9 cellular contexts compared by ENCODE assay signal in genomic region chr4:7844247-7844991, GRCh38.
DNase-seq lines count a peak whose midpoint lies in the region; ATAC-seq and TF ChIP-seq lines count a peak whose summit lies in the region.
"Had no signal": no experiment of that assay in that cellular context is flagged by ENCODE, and none has a peak within 500 bp of the region (broad histone marks: within the 10 kb centered on the region; RNA-seq: fewer than 3 reads in every experiment).

No MANE protein-coding gene starts in this region.

- peak overlapping the region in 1 of 2 experiments; percentile 7 for H2BK12ac ChIP-seq in mesenchymal stem cell (ENCODE audit: low read length in 2 of 2)

- H3K27ac ChIP-seq in dorsolateral prefrontal cortex (peak overlapping the region in 2 of 59 donors; percentile 16 to 18), mesenchymal stem cell (ENCODE audit: low read length, poor library complexity, severe bottlenecking) (peak overlapping the region; percentile 99)
- H3K27ac ChIP-seq: KMS-11 had no signal

- no peaks in the 10 kb centered on the region for H3K9me3 ChIP-seq in mesenchymal stem cell (ENCODE audit: control insufficient read depth, low read length)

- H3K14ac ChIP-seq in mesenchymal stem cell (ENCODE audit: low read length in 2 of 2) = no peak overlapping the region

- H2BK5ac ChIP-seq in mesenchymal stem cell (ENCODE audit: low read depth, low read length, poor library complexity, severe bottlenecking) = no peak overlapping the region

- peak; percentile 35 to 75 (median 60) for TF ChIP-seq CTCF in dorsolateral prefrontal cortex (IDR thresholded peaks at IDR 0.05 in 54 of 56, conservative IDR thresholded peaks at IDR 0.05 in 2 of 56; ENCODE audit: low read depth in 1 of 56, partially characterized antibody in 56 of 56)

- H2AK5ac ChIP-seq in mesenchymal stem cell (ENCODE audit: low read length, severe bottlenecking) = peak overlapping the region; percentile 24

- ATAC-seq in HG02763 (IDR thresholded peaks at IDR 0.05; ENCODE audit: unreplicated experiment) = no peak

- H3K23ac ChIP-seq in mesenchymal stem cell (ENCODE audit: low read length in 2 of 2) = no peak overlapping the region

- H3K4me1 Mint-ChIP-seq in activated CD4-positive, alpha-beta T cell treated with anti-CD3 and anti-CD28 coated beads, Interleukin-2, amount 10 ng/mL, durations not matched to agents 24 days and 14 days = peaks cover 17% of the 10 kb centered on the region

- H3K4ac ChIP-seq in mesenchymal stem cell (ENCODE audit: low read depth in 1 of 2, low read length in 2 of 2) = peak overlapping the region in 1 of 2 experiments; percentile 30

- H3K18ac ChIP-seq in mesenchymal stem cell (ENCODE audit: low read depth in 1 of 2, low read length in 2 of 2) = peak overlapping the region; percentile 21 to 50

- H4K91ac ChIP-seq in mesenchymal stem cell (ENCODE audit: low read length) = peak overlapping the region; percentile 64

- H3K36me3 Mint-ChIP-seq in activated CD4-positive, alpha-beta T cell treated with anti-CD3 and anti-CD28 coated beads, Interleukin-2, amount 10 ng/mL, durations not matched to agents 24 days and 14 days (ENCODE audit: low read depth) = peaks cover 27% of the 10 kb centered on the region

- H3K9ac ChIP-seq in mesenchymal stem cell (ENCODE audit: low read length) = peak overlapping the region; percentile 91
- H3K9ac ChIP-seq: KMS-11 had no signal

- H4K8ac ChIP-seq in mesenchymal stem cell (ENCODE audit: low read length) = peak overlapping the region; percentile 29

- peaks cover 28 to 38% of the 10 kb centered on the region in 2 experiments for H3K36me3 ChIP-seq in mesenchymal stem cell (ENCODE audit: control insufficient read depth in 1 of 2, insufficient read depth in 2 of 2, low read depth in 1 of 2, low read length in 2 of 2)

- intact Hi-C loops in activated CD4-positive, alpha-beta T cell treated with anti-CD3 and anti-CD28 coated beads, Interleukin-2, amount 10 ng/mL, durations not matched to agents 24 days and 14 days (cut with micrococcal nuclease) = loop anchor here (1.0 kb wide), 2 partner anchors 11 to 143 kb away; no protein-coding TSS in a partner anchor
- intact Hi-C loops in dorsolateral prefrontal cortex (cut with DNase I) = loop anchor here in 1 of 2 donors (10.0 kb wide), 1 partner anchor 90 kb away; the partner anchor contains the start of gene AFAP1

- no peak overlapping the region for H3K4me3 Mint-ChIP-seq in activated CD4-positive, alpha-beta T cell treated with anti-CD3 and anti-CD28 coated beads, Interleukin-2, amount 10 ng/mL, durations not matched to agents 24 days and 14 days

- no peaks in the 10 kb centered on the region for H3K27me3 Mint-ChIP-seq in activated CD4-positive, alpha-beta T cell treated with anti-CD3 and anti-CD28 coated beads, Interleukin-2, amount 10 ng/mL, durations not matched to agents 24 days and 14 days

- H3K79me1 ChIP-seq in mesenchymal stem cell (replicated peaks; ENCODE audit: low read length, poor library complexity, severe bottlenecking) = peaks cover 20% of the 10 kb centered on the region

- no peaks in the 10 kb centered on the region for H3K27me3 ChIP-seq in dorsolateral prefrontal cortex
- no peaks in the 10 kb centered on the region for H3K27me3 ChIP-seq in mesenchymal stem cell (ENCODE audit: control insufficient read depth in 1 of 2, insufficient read depth in 1 of 2, low read length in 2 of 2)

- no peak overlapping the region for H3K4me2 ChIP-seq in mesenchymal stem cell (ENCODE audit: low read length, poor library complexity, severe bottlenecking)
- H3K4me2 ChIP-seq: KMS-11 had no signal

- H3K4me3 ChIP-seq in dorsolateral prefrontal cortex (no peak overlapping the region), mesenchymal stem cell (ENCODE audit: insufficient read depth in 1 of 2, low read depth in 1 of 2, low read length in 2 of 2) (peak overlapping the region in 1 of 2 experiments; percentile 63)

- peak overlapping the region; percentile 22 for H2BK120ac ChIP-seq in mesenchymal stem cell (ENCODE audit: low read depth, low read length)

- H3K27ac Mint-ChIP-seq in activated CD4-positive, alpha-beta T cell treated with anti-CD3 and anti-CD28 coated beads, Interleukin-2, amount 10 ng/mL, durations not matched to agents 24 days and 14 days = no peak overlapping the region

- peaks cover 29% of the 10 kb centered on the region for H3K4me1 ChIP-seq in mesenchymal stem cell (ENCODE audit: control insufficient read depth, insufficient read depth, low read depth, low read length)

- H2BK15ac ChIP-seq in mesenchymal stem cell (ENCODE audit: low read depth, poor library complexity, severe bottlenecking) = no peak overlapping the region

- 33% methylated on average over 18 of the region's 19 CpGs for WGBS in mesenchymal stem cell

- DNase-seq in AG20443 (ENCODE audit: low spot score) (peak; percentile 56), GM19238 (ENCODE audit: insufficient read length, low spot score) (peak; percentile 48), MV-4-11 (lab: John Stamatoyannopoulos, UW) (peak; percentile 38), dorsolateral prefrontal cortex (peak in 9 of 10 donors; percentile 55 to 72 (median 66)), mesenchymal stem cell (peak; percentile 80)
- DNase-seq in activated CD4-positive, alpha-beta T cell treated with anti-CD3 and anti-CD28 coated beads, Interleukin-2, amount 10 ng/mL, durations not matched to agents 24 days and 14 days = peak; percentile 90
- peak; percentile 54 to 61 for DNase-seq in stimulated activated CD8-positive, alpha-beta memory T cell treated with anti-CD3 and anti-CD28 coated beads, Interleukin-15, amount 100 ng/mL, for 48 hours (ENCODE audit: low read depth in 2 of 2)

- no peaks in the 10 kb centered on the region for H3K9me3 Mint-ChIP-seq in activated CD4-positive, alpha-beta T cell treated with anti-CD3 and anti-CD28 coated beads, Interleukin-2, amount 10 ng/mL, durations not matched to agents 24 days and 14 days

- no peak overlapping the region for H2AFZ ChIP-seq in mesenchymal stem cell (ENCODE audit: low read depth, low read length)

Comparison
In these comparisons a context has a peak if more than half of its experiments do, and no peak if none do; other contexts are left out.
1. DNase-seq: peak in every context shown above with its lines; median percentile 90 in activated CD4-positive, alpha-beta T cell treated with anti-CD3 and anti-CD28 coated beads, Interleukin-2, amount 10 ng/mL, durations not matched to agents 24 days and 14 days; 80 in mesenchymal stem cell; 66 in dorsolateral prefrontal cortex; 58 in stimulated activated CD8-positive, alpha-beta memory T cell treated with anti-CD3 and anti-CD28 coated beads, Interleukin-15, amount 100 ng/mL, for 48 hours; 56 in AG20443; 48 in GM19238; 38 in MV-4-11.